ENCODE assay signal across 8 cellular contexts in genomic region chr17:66567234-66568170, GRCh38.
DNase-seq lines count a peak whose midpoint lies in the region; ATAC-seq lines count a peak whose summit lies in the region.

No MANE protein-coding gene starts in this region.

- H3K27ac ChIP-seq in epithelial cell of prostate, result no peak overlapping the region

- DNase-seq in NCI-H510A treated with DMSO at 0.1 percent for 48 hours (lab: John Stamatoyannopoulos, UW) (peak; percentile 76), NCI-H510A (lab: John Stamatoyannopoulos, UW) (no peak), NCI-H82 (lab: John Stamatoyannopoulos, UW) (peak; percentile 78), epithelial cell of prostate (ENCODE audit: low read depth, low spot score) (peak; percentile 18), myocyte (ENCODE audit: low read depth) (peak; percentile 85)
- peak; percentile 31 for DNase-seq in activated CD8-positive, alpha-beta memory T cell treated with anti-CD3 and anti-CD28 coated beads, Interleukin-2, amount 50 U/mL, for 1 hour (ENCODE audit: extremely low read depth)
- DNase-seq in stimulated activated CD8-positive, alpha-beta memory T cell treated with anti-CD3 and anti-CD28 coated beads, Interleukin-7, amount 100 ng/mL, for 48 hours (ENCODE audit: extremely low read depth in 1 of 2, low read depth in 1 of 2), result peak; percentile 33 to 67

- peak; percentile 85 for ATAC-seq in HG03039 (IDR thresholded peaks at IDR 0.05; ENCODE audit: unreplicated experiment)
